Comparison of ENCODE assay signal across 16 cellular contexts in the genomic region with DNA sequence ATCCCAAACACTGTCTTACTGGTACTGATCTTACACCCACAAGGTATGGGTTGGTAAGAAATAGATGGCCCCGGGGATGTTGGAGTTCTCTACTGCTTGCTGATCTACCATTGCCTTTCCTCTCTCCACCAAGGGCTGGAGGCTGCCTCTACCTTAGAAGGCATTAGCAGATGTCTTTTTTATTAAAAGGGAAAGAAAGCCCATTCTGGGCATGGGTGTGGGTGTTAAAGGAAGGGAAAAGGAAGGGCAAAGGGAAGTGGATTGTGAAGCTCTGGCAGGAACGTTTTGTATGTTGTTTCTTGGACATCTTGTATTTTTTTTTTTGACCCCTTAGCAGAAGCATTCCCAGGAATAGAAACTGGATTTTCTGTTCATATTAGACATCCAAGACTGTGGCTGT.
"Had no signal": no experiment of that assay in that cellular context is flagged by ENCODE, and none has a peak within 500 bp of the region (broad histone marks: within the 10 kb centered on the region; RNA-seq: fewer than 3 reads in every experiment).

No MANE protein-coding gene starts in this region.

- H3K9me3 ChIP-seq: mucosa of descending colon, neutrophil, vagina had no signal

- H3K4me1 ChIP-seq: foreskin keratinocyte had no signal

- H3K4me3 ChIP-seq: mucosa of descending colon, vagina had no signal

- H3K27ac ChIP-seq: foreskin keratinocyte, neutrophil, vagina had no signal

- ATAC-seq: activated CD4-positive, alpha-beta T cell treated with anti-CD3 and anti-CD28 coated beads for 36 hours; activated T-cell treated with anti-CD3 and anti-CD28 coated beads, Interleukin-2, amount 50 U/mL, for 4 hours; foreskin keratinocyte; mucosa of descending colon; naive thymus-derived CD4-positive, alpha-beta T cell; stimulated activated naive CD8-positive, alpha-beta T cell treated with anti-CD3 and anti-CD28 coated beads, Interleukin-15, amount 100 ng/mL, for 72 hours; T-helper 17 cell had no signal

- H3K36me3 ChIP-seq: neutrophil, vagina had no signal

- FAIRE-seq: astrocyte, colon had no signal

- DNase-seq: activated CD4-positive, alpha-beta memory T cell treated with anti-CD3 and anti-CD28 coated beads, Interleukin-2, amount 10 ng/mL, durations not matched to agents 7 days and 5 days; activated CD4-positive, alpha-beta T cell treated with anti-CD3 and anti-CD28 coated beads for 36 hours; activated effector memory CD4-positive, alpha-beta T cell treated with Interleukin-2 at 50 U/mL for 16 hours; activated naive CD4-positive, alpha-beta T cell treated with anti-CD3 and anti-CD28 coated beads, Interleukin-2, amount 50 U/mL, for 16 hours; activated T-cell treated with anti-CD3 and anti-CD28 coated beads, Interleukin-2, amount 50 U/mL, for 4 hours; caudate nucleus; foreskin keratinocyte; mammary epithelial cell; mucosa of descending colon; naive thymus-derived CD4-positive, alpha-beta T cell; stimulated activated naive CD8-positive, alpha-beta T cell treated with anti-CD3 and anti-CD28 coated beads, Interleukin-15, amount 100 ng/mL, for 72 hours; T-helper 17 cell had no signal

- H3K27me3 ChIP-seq: foreskin keratinocyte, neutrophil, vagina had no signal
